ENCODE assay signal across 8 cellular contexts in the genomic region with DNA sequence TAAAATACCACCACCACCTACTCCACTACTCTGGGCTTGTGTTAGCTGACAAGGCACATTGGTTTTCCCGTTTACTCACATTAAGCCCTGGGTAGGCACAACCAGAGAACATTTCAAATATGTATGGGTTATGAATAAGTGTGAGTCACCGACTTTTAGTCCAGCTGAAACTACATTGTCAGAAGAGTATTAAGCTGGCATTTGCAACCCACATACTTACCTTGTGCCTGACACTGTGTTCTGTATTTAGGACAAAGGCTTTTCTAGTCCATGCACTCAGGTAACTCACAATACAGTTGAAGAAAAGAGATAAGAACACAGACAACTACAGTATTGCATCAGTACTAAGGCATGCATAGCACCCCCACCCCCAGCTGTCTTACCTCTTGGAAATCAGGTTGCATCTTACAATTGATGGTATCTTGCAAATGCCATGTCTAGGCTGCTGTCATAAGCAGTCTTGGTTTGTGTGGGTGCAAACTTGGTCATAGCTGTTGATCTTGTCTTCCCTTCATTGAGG. TPM values are rescaled to one million over a fixed set of nuclear protein-coding genes. Genes with fewer than 3 reads are reported as not detected.
DNase-seq lines count a peak whose midpoint lies in the region; ATAC-seq and TF ChIP-seq lines count a peak whose summit lies in the region.
"Had no signal": no experiment of that assay in that cellular context is flagged by ENCODE, and none has a peak within 500 bp of the region (broad histone marks: within the 10 kb centered on the region; RNA-seq: fewer than 3 reads in every experiment).

No MANE protein-coding gene starts in this region.

- peak overlapping the region; percentile 34 for H3K27ac ChIP-seq in HUES48 (ENCODE audit: low read depth, low read length)
- H3K27ac ChIP-seq in foreskin keratinocyte = no peak overlapping the region

- no peak for TF ChIP-seq CTCF in foreskin keratinocyte (conservative IDR thresholded peaks at IDR 0.05)

- H3K27me3 ChIP-seq in HUES48 (ENCODE audit: control insufficient read depth, insufficient read depth, low read length) = no peaks in the 10 kb centered on the region
- peaks cover 11% of the 10 kb centered on the region for H3K27me3 ChIP-seq in foreskin keratinocyte

- in situ Hi-C loops in G401 (cut with HindIII; ENCODE audit: low sequenced_read_pairs) = no loop called here

- no peaks in the 10 kb centered on the region for H3K36me3 ChIP-seq in HUES48 (ENCODE audit: control insufficient read depth, insufficient read depth, low read length)

- H3K9ac ChIP-seq in HUES48 (ENCODE audit: low read depth, low read length) = peak overlapping the region; percentile 22; the same call in 1 of the 2 replicates

- H3K9me3 ChIP-seq in HUES48 (ENCODE audit: control insufficient read depth, insufficient read depth, low read length) = no peaks in the 10 kb centered on the region

- peaks cover 19% of the 10 kb centered on the region for H3K4me1 ChIP-seq in HUES48 (ENCODE audit: control insufficient read depth, insufficient read depth, low read length)
- H3K4me1 ChIP-seq in foreskin keratinocyte = peaks cover 9% of the 10 kb centered on the region

- H3K4me3 ChIP-seq in HUES48 (ENCODE audit: low read depth, low read length) = peak overlapping the region; percentile 7; the same call in 1 of the 2 replicates

- ATAC-seq in foreskin keratinocyte = peak; percentile 97

- DNase-seq in activated CD8-positive, alpha-beta memory T cell treated with anti-CD3 and anti-CD28 coated beads, Interleukin-2, amount 50 U/mL, for 48 hours = peak; percentile 61
- DNase-seq in foreskin keratinocyte (peak; percentile 75 to 87), cerebellar cortex (ENCODE audit: low spot score) (no peak), NCI-H2227 treated with DMSO at 0.1 percent for 48 hours (lab: John Stamatoyannopoulos, UW) (no peak), G401 (ENCODE audit: low spot score) (no peak)
- DNase-seq in stimulated activated CD8-positive, alpha-beta memory T cell treated with anti-CD3 and anti-CD28 coated beads, Interleukin-15, amount 100 ng/mL, for 48 hours (ENCODE audit: low read depth in 2 of 2) = peak; percentile 31 to 45
- DNase-seq: glutamatergic neuron had no signal

RNA-seq across cellular contexts. Expression of gene AHI1, which starts 40.3 kb away (rescaled TPM):
- total RNA-seq in foreskin keratinocyte = 8.4 and 9.9 TPM in 2 replicates
- polyA plus RNA-seq in foreskin keratinocyte = 2.5 and 4.0 TPM in 2 replicates
- 8.6 and 9.9 TPM in 2 replicates for total RNA-seq in G401 (2014; rRNA removed; shearing (Covaris generic))

Comparison
In these comparisons a context has a peak if more than half of its experiments do, and no peak if none do; other contexts are left out.
1. DNase-seq: peak in activated CD8-positive, alpha-beta memory T cell treated with anti-CD3 and anti-CD28 coated beads, Interleukin-2, amount 50 U/mL, for 48 hours (single experiment), foreskin keratinocyte (2 of 2) and stimulated activated CD8-positive, alpha-beta memory T cell treated with anti-CD3 and anti-CD28 coated beads, Interleukin-15, amount 100 ng/mL, for 48 hours (2 of 2); none in cerebellar cortex (single experiment), NCI-H2227 treated with DMSO at 0.1 percent for 48 hours (single experiment) and G401 (single experiment).